ENCODE assay signal across 19 cellular contexts in genomic region chr6:67591910-67592309, GRCh38.
DNase-seq lines count a peak whose midpoint lies in the region; ATAC-seq and TF ChIP-seq lines count a peak whose summit lies in the region.
"Had no signal": no experiment of that assay in that cellular context is flagged by ENCODE, and none has a peak within 500 bp of the region (broad histone marks: within the 10 kb centered on the region; RNA-seq: fewer than 3 reads in every experiment).

No MANE protein-coding gene starts in this region.

- H3K4me2 ChIP-seq in OCI-LY7 (ENCODE audit: low read length) = no peak overlapping the region
- H3K4me2 ChIP-seq: A549; BLaER1 treated with 17β-estradiol and CSF1 and Interleukin-3, amounts not matched to agents 10 nM and 100 nM had no signal

- POLR2A ChIA-PET in OCI-LY7 (lab: Charles Lee) = interaction anchor here (0.7 to 2.5 kb wide), 2 partner anchors 15 to 441 kb away, joined by 3 to 6 read pairs; no protein-coding TSS in a partner anchor

- DNase-seq in NCI-H1105 treated with DMSO at 0.1 percent for 48 hours (lab: John Stamatoyannopoulos, UW) (peak; percentile 15), NCI-H1105 (lab: John Stamatoyannopoulos, UW) (no peak), LNCaP clone FGC (ENCODE audit: low read depth) (peak; percentile 78), OCI-LY7 (ENCODE audit: low spot score) (no peak), aorta (no peak)
- DNase-seq: 8988T; ACHN; AML-193; BE2C; CD4-positive, alpha-beta T cell; CD8-positive, alpha-beta memory T cell; DMS153; DND-41; GM23248; H7; HCEC 1CT had no signal

- H3K36me3 ChIP-seq in OCI-LY7 (ENCODE audit: insufficient read depth, low read length) (no peaks in the 10 kb centered on the region), aorta (ENCODE audit: control insufficient read depth in 1 of 2, insufficient read depth in 2 of 2, low read length in 1 of 2) (no peaks in the 10 kb centered on the region)
- H3K36me3 ChIP-seq: BE2C; BLaER1 treated with 17β-estradiol and CSF1 and Interleukin-3, amounts not matched to agents 10 nM and 100 nM had no signal

- H3K27ac ChIP-seq in OCI-LY7 (ENCODE audit: low read depth, low read length, poor library complexity, severe bottlenecking) (no peak overlapping the region), aorta (ENCODE audit: low read depth in 1 of 2, low read length in 2 of 2) (no peak overlapping the region)
- H3K27ac ChIP-seq: A549; BLaER1 treated with 17β-estradiol and CSF1 and Interleukin-3, amounts not matched to agents 10 nM and 100 nM; GM23248 had no signal

- BruUV-seq in OCI-LY7 (replicated peaks; lab: Mats Ljungman, UMichigan) = no TSS peak

- no peaks in the 10 kb centered on the region for H3K27me3 ChIP-seq in aorta (ENCODE audit: control insufficient read depth in 1 of 2, insufficient read depth in 2 of 2, low read length in 1 of 2)
- H3K27me3 ChIP-seq: BE2C; BLaER1 treated with 17β-estradiol and CSF1 and Interleukin-3, amounts not matched to agents 10 nM and 100 nM had no signal

- H3K4me1 ChIP-seq in OCI-LY7 (ENCODE audit: insufficient read depth, low read length, poor library complexity, severe bottlenecking) (no peaks in the 10 kb centered on the region), aorta (ENCODE audit: control insufficient read depth in 1 of 2, insufficient read depth in 2 of 2, low read length in 2 of 2) (no peaks in the 10 kb centered on the region)
- H3K4me1 ChIP-seq: A549; BE2C; BLaER1 treated with 17β-estradiol and CSF1 and Interleukin-3, amounts not matched to agents 10 nM and 100 nM had no signal

- no peak overlapping the region for H3K4me3 ChIP-seq in LNCaP clone FGC (ENCODE audit: low read depth, low read length)
- H3K4me3 ChIP-seq in OCI-LY7 (ENCODE audit: low read depth, low read length, poor library complexity, severe bottlenecking) = no peak overlapping the region
- H3K4me3 ChIP-seq in aorta (ENCODE audit: low read length in 2 of 2) = no peak overlapping the region
- H3K4me3 ChIP-seq: A549; BLaER1 treated with 17β-estradiol and CSF1 and Interleukin-3, amounts not matched to agents 10 nM and 100 nM; GM23248 had no signal

- no peaks in the 10 kb centered on the region for H4K20me1 ChIP-seq in OCI-LY7 (ENCODE audit: insufficient read depth, low read length)
- H4K20me1 ChIP-seq: BLaER1 treated with 17β-estradiol and CSF1 and Interleukin-3, amounts not matched to agents 10 nM and 100 nM had no signal

- H3K9me3 ChIP-seq in OCI-LY7 (ENCODE audit: low read length) (no peaks in the 10 kb centered on the region), aorta (ENCODE audit: control insufficient read depth, low read length) (peaks cover 3% of the 10 kb centered on the region)
- H3K9me3 ChIP-seq: A549; BE2C; BLaER1 treated with 17β-estradiol and CSF1 and Interleukin-3, amounts not matched to agents 10 nM and 100 nM had no signal

- ATAC-seq in aorta (ENCODE audit: low FRiP score) = no peak
- ATAC-seq in GM21381 (IDR thresholded peaks at IDR 0.05; ENCODE audit: unreplicated experiment) = no peak
- ATAC-seq: A549 had no signal

- H3K9me2 ChIP-seq in OCI-LY7 (ENCODE audit: insufficient read depth, low read length) = no peaks in the 10 kb centered on the region

- intact Hi-C loops in OCI-LY7 (cut with micrococcal nuclease; ENCODE audit: unreplicated experiment) (no loop called here), aorta (cut with DNase I) (no loop called here)

- TF ChIP-seq CTCF in LNCaP clone FGC (IDR thresholded peaks at IDR 0.05; ENCODE audit: control insufficient read depth, extremely low read depth, insufficient read depth) (no peak), OCI-LY7 (conservative IDR thresholded peaks at IDR 0.05; ENCODE audit: low read length) (no peak)

- peak overlapping the region; percentile 32; the same call in 1 of the 2 replicates for H2AFZ ChIP-seq in OCI-LY7 (ENCODE audit: low read length)
- H2AFZ ChIP-seq: GM23248 had no signal

- CTCF ChIA-PET in OCI-LY7 (lab: Charles Lee; ENCODE audit: unreplicated experiment) = no interaction called here

- no peaks in the 10 kb centered on the region for H3K79me2 ChIP-seq in OCI-LY7 (ENCODE audit: insufficient read depth, low read depth, low read length)

Comparison
In these comparisons a context has a peak if more than half of its experiments do, and no peak if none do; other contexts are left out.
1. DNase-seq: peak in NCI-H1105 treated with DMSO at 0.1 percent for 48 hours (single experiment) and LNCaP clone FGC (single experiment); none in NCI-H1105 (single experiment), OCI-LY7 (single experiment) and aorta (0 of 2).